ENCODE assay signal across 24 cellular contexts in the genomic region with DNA sequence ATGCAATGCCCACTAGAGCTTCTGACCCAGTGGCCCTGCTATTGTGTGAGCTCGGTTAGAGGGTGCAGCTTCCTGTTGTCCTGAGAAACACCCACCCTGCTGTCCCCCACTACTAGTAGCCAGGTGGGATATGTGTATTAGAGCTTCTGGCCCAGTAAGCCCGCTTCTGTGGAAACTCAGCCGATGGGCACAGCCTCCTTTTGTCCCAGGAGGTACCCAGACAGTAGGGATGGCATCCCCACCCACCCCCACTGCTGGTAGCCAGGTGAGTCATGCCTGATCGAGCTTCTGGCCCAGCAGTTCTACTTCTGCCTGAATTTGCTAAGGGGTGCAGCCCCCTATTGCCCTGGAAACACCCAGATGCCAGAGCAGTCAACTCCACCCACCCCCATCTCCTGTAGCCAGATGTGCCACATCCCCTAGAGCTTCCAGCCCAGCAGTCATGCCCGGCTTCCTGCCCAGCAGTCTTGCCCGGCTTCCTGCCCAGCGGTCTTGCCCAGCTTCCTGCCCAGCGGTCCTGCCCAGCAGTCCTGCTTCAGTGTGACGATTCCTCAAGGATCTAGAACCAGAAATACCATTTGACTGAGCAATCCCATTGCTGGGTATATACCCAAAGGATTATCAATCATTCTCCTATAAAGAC.
"Had no signal": no experiment of that assay in that cellular context is flagged by ENCODE, and none has a peak within 500 bp of the region (broad histone marks: within the 10 kb centered on the region; RNA-seq: fewer than 3 reads in every experiment).

No MANE protein-coding gene starts in this region.

- H3K9me3 Mint-ChIP-seq: activated CD4-positive, alpha-beta memory T cell treated with anti-CD3 and anti-CD28 coated beads, Interleukin-2, amount 10 ng/mL, durations not matched to agents 7 days and 5 days; activated naive CD4-positive, alpha-beta T cell treated with anti-CD3 and anti-CD28 coated beads for 36 hours had no signal

- H3K4me1 ChIP-seq: adrenal gland, Peyer's patch had no signal

- ATAC-seq: activated T-helper 17 cell treated with anti-CD3 and anti-CD28 coated beads, Interleukin-2, amount 50 U/mL, for 72 hours; WTC11 had no signal

- H3K27ac Mint-ChIP-seq: activated CD4-positive, alpha-beta memory T cell treated with anti-CD3 and anti-CD28 coated beads, Interleukin-2, amount 10 ng/mL, durations not matched to agents 7 days and 5 days; activated naive CD4-positive, alpha-beta T cell treated with anti-CD3 and anti-CD28 coated beads for 36 hours; activated naive CD8-positive, alpha-beta T cell treated with anti-CD3 and anti-CD28 coated beads, Interleukin-2, amount 10 ng/mL, durations not matched to agents 7 days and 5 days; activated T-helper 17 cell treated with anti-CD3 and anti-CD28 coated beads, Interleukin-2, amount 50 U/mL, for 72 hours; T-helper 1 cell treated with Interleukin-12 subunit alpha and Interleukin-12 subunit beta and Interleukin-4 antibody, amounts not matched to agents 30 μg/mL and 1 μg/mL, for 36 hours; WTC11 had no signal

- H3K36me3 ChIP-seq: adrenal gland, MG63, Peyer's patch had no signal

- H3K27me3 Mint-ChIP-seq: activated CD4-positive, alpha-beta memory T cell treated with anti-CD3 and anti-CD28 coated beads, Interleukin-2, amount 10 ng/mL, durations not matched to agents 7 days and 5 days; activated CD4-positive, alpha-beta T cell treated with anti-CD3 and anti-CD28 coated beads, Interleukin-2, amount 10 ng/mL, durations not matched to agents 7 days and 5 days; activated naive CD8-positive, alpha-beta T cell treated with anti-CD3 and anti-CD28 coated beads, Interleukin-2, amount 10 ng/mL, durations not matched to agents 7 days and 5 days; activated T-helper 17 cell treated with anti-CD3 and anti-CD28 coated beads, Interleukin-2, amount 50 U/mL, for 72 hours had no signal

- H3K4me3 ChIP-seq: adrenal gland, MG63, Peyer's patch had no signal

- H3K9me3 ChIP-seq: adrenal gland, MG63, Peyer's patch had no signal

- H3K4me3 Mint-ChIP-seq: activated CD4-positive, alpha-beta memory T cell treated with anti-CD3 and anti-CD28 coated beads, Interleukin-2, amount 10 ng/mL, durations not matched to agents 7 days and 5 days; activated CD4-positive, alpha-beta T cell treated with anti-CD3 and anti-CD28 coated beads, Interleukin-2, amount 10 ng/mL, durations not matched to agents 7 days and 5 days; activated naive CD4-positive, alpha-beta T cell treated with anti-CD3 and anti-CD28 coated beads for 36 hours; activated naive CD8-positive, alpha-beta T cell treated with anti-CD3 and anti-CD28 coated beads, Interleukin-2, amount 10 ng/mL, durations not matched to agents 7 days and 5 days; activated T-helper 17 cell treated with anti-CD3 and anti-CD28 coated beads, Interleukin-2, amount 50 U/mL, for 72 hours; T-helper 1 cell treated with Interleukin-12 subunit alpha and Interleukin-12 subunit beta and Interleukin-4 antibody, amounts not matched to agents 30 μg/mL and 1 μg/mL, for 36 hours; WTC11 had no signal

- H3K27me3 ChIP-seq: adrenal gland, MG63, Peyer's patch had no signal

- H3K4me1 Mint-ChIP-seq: activated naive CD8-positive, alpha-beta T cell treated with anti-CD3 and anti-CD28 coated beads, Interleukin-2, amount 10 ng/mL, durations not matched to agents 7 days and 5 days; WTC11 had no signal

- H3K27ac ChIP-seq: adrenal gland had no signal

- DNase-seq: activated CD4-positive, alpha-beta memory T cell treated with anti-CD3 and anti-CD28 coated beads, Interleukin-2, amount 10 ng/mL, durations not matched to agents 7 days and 5 days; activated CD4-positive, alpha-beta T cell treated with anti-CD3 and anti-CD28 coated beads, Interleukin-2, amount 10 ng/mL, durations not matched to agents 7 days and 5 days; activated gamma-delta T cell; activated naive CD4-positive, alpha-beta T cell treated with anti-CD3 and anti-CD28 coated beads for 36 hours; activated naive CD8-positive, alpha-beta T cell treated with anti-CD3 and anti-CD28 coated beads, Interleukin-2, amount 10 ng/mL, durations not matched to agents 7 days and 5 days; activated T-cell treated with anti-CD3 and anti-CD28 coated beads for 4 hours; activated T-cell treated with anti-CD3 and anti-CD28 coated beads, Interleukin-2, amount 50 U/mL, for 48 hours; adrenal gland; anterior cingulate cortex; cerebellar nuclear complex; MG63; NCI-H1105; NCI-H1436; NCI-H1694 treated with DMSO at 0.1 percent for 48 hours; NCI-H2029 treated with DMSO at 0.1 percent for 48 hours; NCI-H345; NCI-H510A; NCI-H526 treated with DMSO at 0.1 percent for 48 hours; NCI-H82; SHP77 treated with DMSO at 0.1 percent for 48 hours had no signal
